8 cellular contexts compared by ENCODE assay signal in genomic region chr2:58427572-58428285, GRCh38.
DNase-seq lines count a peak whose midpoint lies in the region; ATAC-seq and TF ChIP-seq lines count a peak whose summit lies in the region.

No MANE protein-coding gene starts in this region.

- H3K4me1 ChIP-seq in DND-41 (ENCODE audit: insufficient read depth, low read length) (peaks cover 12% of the 10 kb centered on the region), HUES48 (ENCODE audit: control insufficient read depth, insufficient read depth, low read length) (peaks cover 31% of the 10 kb centered on the region), foreskin keratinocyte (no peaks in the 10 kb centered on the region), osteoblast (ENCODE audit: insufficient read depth, low read length) (peaks cover 4% of the 10 kb centered on the region)

- H3K4me2 ChIP-seq in DND-41 (ENCODE audit: insufficient read depth, low read length) (peak overlapping the region; percentile 75), osteoblast (ENCODE audit: insufficient read depth, low read length) (peak overlapping the region; percentile 72)

- H3K27ac ChIP-seq in DND-41 (ENCODE audit: low read length) = no peak overlapping the region
- peak overlapping the region; percentile 97 for H3K27ac ChIP-seq in HUES48 (ENCODE audit: low read depth, low read length)
- H3K27ac ChIP-seq in foreskin keratinocyte = no peak overlapping the region
- H3K27ac ChIP-seq in osteoblast (ENCODE audit: low read depth, low read length) = no peak overlapping the region

- no peak overlapping the region for H3K27ac Mint-ChIP-seq in HFFc6

- peak; percentile 36; the same call in 2 of the 3 replicates for ATAC-seq in DND-41 (ENCODE audit: insufficient read depth, low read depth)
- peak; percentile 60 for ATAC-seq in foreskin keratinocyte

- no peaks in the 10 kb centered on the region for H3K9me3 Mint-ChIP-seq in HFFc6

- no peaks in the 10 kb centered on the region for H3K36me3 ChIP-seq in DND-41 (ENCODE audit: insufficient read depth, low read length)
- peaks cover 7% of the 10 kb centered on the region; the same call in 1 of the 2 replicates for H3K36me3 ChIP-seq in HUES48 (ENCODE audit: control insufficient read depth, insufficient read depth, low read length)
- no peaks in the 10 kb centered on the region for H3K36me3 ChIP-seq in osteoblast (ENCODE audit: insufficient read depth, low read length)

- TF ChIP-seq CTCF in DND-41 (IDR thresholded peaks at IDR 0.05; ENCODE audit: borderline replicate concordance, extremely low read depth, low read length, poor library complexity, severe bottlenecking) (no peak), foreskin keratinocyte (conservative IDR thresholded peaks at IDR 0.05) (no peak), osteoblast (IDR thresholded peaks at IDR 0.05; ENCODE audit: extremely low read depth, low read depth, low read length) (no peak), HFFc6 (IDR thresholded peaks at IDR 0.05) (no peak)

- H3K27me3 Mint-ChIP-seq in HFFc6 (ENCODE audit: insufficient read depth) = peaks cover 13% of the 10 kb centered on the region

- H3K9ac ChIP-seq in DND-41 (ENCODE audit: low read depth, low read length) = peak overlapping the region; percentile 46
- peak overlapping the region; percentile 88 for H3K9ac ChIP-seq in HUES48 (ENCODE audit: low read depth, low read length)

- H3K79me2 ChIP-seq in DND-41 (ENCODE audit: insufficient read depth, low read length) = no peaks in the 10 kb centered on the region
- no peaks in the 10 kb centered on the region for H3K79me2 ChIP-seq in osteoblast (ENCODE audit: insufficient read depth, low read length)

- peak overlapping the region in 1 of 2 experiments; percentile 58; a peak in 3 of 4 replicates for H3K4me3 ChIP-seq in DND-41 (ENCODE audit: low read depth in 1 of 2, low read length in 2 of 2)
- peak overlapping the region; percentile 93 for H3K4me3 ChIP-seq in HUES48 (ENCODE audit: low read depth, low read length)
- H3K4me3 ChIP-seq in osteoblast (ENCODE audit: insufficient read depth, low read length) = peak overlapping the region; percentile 36

- H4K20me1 ChIP-seq in DND-41 (ENCODE audit: insufficient read depth, low read length) (no peaks in the 10 kb centered on the region), osteoblast (ENCODE audit: insufficient read depth, low read length) (no peaks in the 10 kb centered on the region)

- no peaks in the 10 kb centered on the region for H3K4me1 Mint-ChIP-seq in HFFc6 (ENCODE audit: low read depth)

- H3K9me3 ChIP-seq in DND-41 (ENCODE audit: insufficient read depth, low read length, severe bottlenecking) = no peaks in the 10 kb centered on the region
- H3K9me3 ChIP-seq in HUES48 (ENCODE audit: control insufficient read depth, insufficient read depth, low read length) = no peaks in the 10 kb centered on the region
- H3K9me3 ChIP-seq in osteoblast (ENCODE audit: low read depth, low read length) = no peaks in the 10 kb centered on the region

- no peak overlapping the region for H3K4me3 Mint-ChIP-seq in HFFc6

- H3K27me3 ChIP-seq in DND-41 (ENCODE audit: insufficient read depth, low read length, poor library complexity) (peaks cover 25% of the 10 kb centered on the region), HUES48 (ENCODE audit: control insufficient read depth, insufficient read depth, low read length) (no peaks in the 10 kb centered on the region), foreskin keratinocyte (peaks cover 59% of the 10 kb centered on the region), osteoblast (ENCODE audit: insufficient read depth, low read length) (peaks cover 16% of the 10 kb centered on the region)

- H3K36me3 Mint-ChIP-seq in HFFc6 (ENCODE audit: low read depth) = no peaks in the 10 kb centered on the region

- H2AFZ ChIP-seq in DND-41 (ENCODE audit: low read depth, low read length) = peak overlapping the region; percentile 76
- H2AFZ ChIP-seq in osteoblast (ENCODE audit: low read length) = no peak overlapping the region

- DNase-seq in DND-41 (no peak), T1000 (lab: John Stamatoyannopoulos, UW) (peak; percentile 50), foreskin keratinocyte (peak in 1 of 2 donors; percentile 35), osteoblast (ENCODE audit: insufficient read length, low spot score, missing footprints) (no peak), HFFc6 (no peak), T-helper 9 cell (no peak)
- DNase-seq in stimulated activated CD4-positive, alpha-beta T cell treated with anti-CD3 and anti-CD28 coated beads, Interleukin-1b, Interleukin-23, amount 100 ng/mL, for 48 hours = no peak
